ENCODE assay signal across 18 cellular contexts in genomic region chr2:117703868-117704267, GRCh38.
DNase-seq lines count a peak whose midpoint lies in the region; ATAC-seq, FAIRE-seq and TF ChIP-seq lines count a peak whose summit lies in the region.
"Had no signal": no experiment of that assay in that cellular context is flagged by ENCODE, and none has a peak within 500 bp of the region (broad histone marks: within the 10 kb centered on the region; RNA-seq: fewer than 3 reads in every experiment).

No MANE protein-coding gene starts in this region.

- H3K36me3 Mint-ChIP-seq in endodermal cell (ENCODE audit: low read depth), result no peaks in the 10 kb centered on the region
- H3K36me3 Mint-ChIP-seq in neural progenitor cell, result no peaks in the 10 kb centered on the region
- H3K36me3 Mint-ChIP-seq in natural killer cell treated with Interleukin-12 subunit alpha and Interleukin-12 subunit beta and Interleukin-15 and Interleukin-18, amount 100 ng/mL, for 72 hours, result no peaks in the 10 kb centered on the region
- H3K36me3 Mint-ChIP-seq: CD4-positive, CD25-positive, alpha-beta regulatory T cell; CD8-positive, alpha-beta memory T cell had no signal

- POLR2A ChIA-PET in SK-N-SH (lab: Yijun Ruan, JAX), result interaction anchor here (1.4 to 1.7 kb wide), 2 partner anchors 10 kb away, joined by 4 to 7 read pairs; no protein-coding TSS in a partner anchor

- H2AFZ ChIP-seq in SK-N-SH (ENCODE audit: low read depth), result no peak overlapping the region
- H2AFZ ChIP-seq in OCI-LY3 (ENCODE audit: low read depth, low read length), result no peak overlapping the region
- no peak overlapping the region for H2AFZ ChIP-seq in neural progenitor cell (replicated peaks)

- no peak for TF ChIP-seq CTCF in SK-N-SH (IDR thresholded peaks at IDR 0.05)
- 0 out of 2 replicates have a peak, but pooled peaks have one; percentile 3 for TF ChIP-seq CTCF in OCI-LY3 (IDR thresholded peaks at IDR 0.05; ENCODE audit: low read depth, low read length)
- TF ChIP-seq CTCF in endodermal cell (conservative IDR thresholded peaks at IDR 0.05), result peak; percentile 59
- TF ChIP-seq CTCF in neural progenitor cell (IDR thresholded peaks at IDR 0.05), result peak; percentile 30

- FAIRE-seq in GM12891 (lab: Jason Lieb, UNC), result no peak
- FAIRE-seq: G401.6 had no signal

- no peaks in the 10 kb centered on the region for H4K20me1 ChIP-seq in SK-N-SH (ENCODE audit: insufficient read depth)
- H4K20me1 ChIP-seq in OCI-LY3 (ENCODE audit: insufficient read depth, low read length), result no peaks in the 10 kb centered on the region
- no peaks in the 10 kb centered on the region for H4K20me1 ChIP-seq in neural progenitor cell (ENCODE audit: low read depth)

- no peaks in the 10 kb centered on the region for H3K36me3 ChIP-seq in SK-N-SH (replicated peaks in 1 of 2; ENCODE audit: control insufficient read depth in 1 of 2, insufficient read depth in 2 of 2, low read length in 1 of 2)
- H3K36me3 ChIP-seq in OCI-LY3 (replicated peaks; ENCODE audit: low read depth, low read length), result no peaks in the 10 kb centered on the region
- no peaks in the 10 kb centered on the region for H3K36me3 ChIP-seq in endodermal cell (ENCODE audit: control insufficient read depth, insufficient read depth, low read length)
- no peaks in the 10 kb centered on the region for H3K36me3 ChIP-seq in neural progenitor cell

- no peak for ATAC-seq in SK-N-SH treated with all-trans-retinoic acid at 6 μM for 48 hours
- no peak for ATAC-seq in natural killer cell treated with Interleukin-12 subunit alpha and Interleukin-12 subunit beta and Interleukin-15 and Interleukin-18, amount 100 ng/mL, for 72 hours

- H3K4me3 ChIP-seq in SK-N-SH (ENCODE audit: low read depth in 2 of 2, low read length in 1 of 2) (no peak overlapping the region), OCI-LY3 (ENCODE audit: low read length) (no peak overlapping the region), endodermal cell (ENCODE audit: low read length) (no peak overlapping the region), neural progenitor cell (no peak overlapping the region)

- H3K79me2 ChIP-seq in SK-N-SH (ENCODE audit: insufficient read depth) (no peaks in the 10 kb centered on the region), OCI-LY3 (ENCODE audit: low read length) (no peaks in the 10 kb centered on the region), neural progenitor cell (ENCODE audit: low read depth) (no peaks in the 10 kb centered on the region)

- peak overlapping the region in 1 of 2 experiments; percentile 87; a peak in 2 of 4 replicates for H3K27ac ChIP-seq in SK-N-SH (ENCODE audit: low read depth in 2 of 2, low read length in 1 of 2)
- H3K27ac ChIP-seq in OCI-LY3 (ENCODE audit: low read length), result no peak overlapping the region
- H3K27ac ChIP-seq in endodermal cell (ENCODE audit: low read depth, low read length), result no peak overlapping the region
- H3K27ac ChIP-seq in neural progenitor cell, result no peak overlapping the region

- H3K9ac ChIP-seq in SK-N-SH (no peak overlapping the region), OCI-LY3 (ENCODE audit: low read length) (no peak overlapping the region), endodermal cell (ENCODE audit: extremely low read depth, low read length, poor library complexity, severe bottlenecking) (no peak overlapping the region), neural progenitor cell (no peak overlapping the region)

- H3K27ac Mint-ChIP-seq in endodermal cell (no peak overlapping the region), neural progenitor cell (no peak overlapping the region)
- H3K27ac Mint-ChIP-seq in natural killer cell treated with Interleukin-12 subunit alpha and Interleukin-12 subunit beta and Interleukin-15 and Interleukin-18, amount 100 ng/mL, for 72 hours, result no peak overlapping the region
- H3K27ac Mint-ChIP-seq: B cell; CD4-positive, CD25-positive, alpha-beta regulatory T cell; CD8-positive, alpha-beta memory T cell had no signal

- DNase-seq in SK-N-SH, result no peak
- DNase-seq in endodermal cell, result no peak
- peak; percentile 15 for DNase-seq in neural progenitor cell (ENCODE audit: low spot score)
- no peak for DNase-seq in natural killer cell treated with Interleukin-12 subunit alpha and Interleukin-12 subunit beta and Interleukin-15 and Interleukin-18, amount 100 ng/mL, for 72 hours (ENCODE audit: low spot score)
- DNase-seq in GM12891 (ENCODE audit: insufficient read length, low spot score), result no peak
- DNase-seq in GF-D8 (lab: John Stamatoyannopoulos, UW), result no peak
- DNase-seq: C1 segment of cervical spinal cord; CD4-positive, CD25-positive, alpha-beta regulatory T cell; CD8-positive, alpha-beta memory T cell; COR-L47; DMS 273 treated with DMSO at 0.1 percent for 48 hours; DMS53; DND-41; HCEC 1CT had no signal

- no peaks in the 10 kb centered on the region for H3F3A ChIP-seq in SK-N-SH (replicated peaks; ENCODE audit: insufficient read depth)
- no peaks in the 10 kb centered on the region for H3F3A ChIP-seq in neural progenitor cell (ENCODE audit: low read depth)

- H3K27me3 Mint-ChIP-seq in endodermal cell (ENCODE audit: insufficient read depth) (no peaks in the 10 kb centered on the region), neural progenitor cell (ENCODE audit: insufficient read depth, low read depth) (no peaks in the 10 kb centered on the region)
- peaks cover 6% of the 10 kb centered on the region in 2 donors for H3K27me3 Mint-ChIP-seq in natural killer cell treated with Interleukin-12 subunit alpha and Interleukin-12 subunit beta and Interleukin-15 and Interleukin-18, amount 100 ng/mL, for 72 hours
- H3K27me3 Mint-ChIP-seq: CD4-positive, CD25-positive, alpha-beta regulatory T cell had no signal

- TF ChIP-seq RAD21 in SK-N-SH (IDR thresholded peaks at IDR 0.05; ENCODE audit: low read length), result peak; percentile 54

- TF ChIP-seq EP300 in SK-N-SH (IDR thresholded peaks at IDR 0.05; ENCODE audit: borderline replicate concordance in 1 of 2, low read depth in 1 of 2, low read length in 1 of 2), result no peak

- no peaks in the 10 kb centered on the region for H3K9me3 ChIP-seq in SK-N-SH
- H3K9me3 ChIP-seq in OCI-LY3 (ENCODE audit: insufficient read depth, low read length), result no peaks in the 10 kb centered on the region
- no peaks in the 10 kb centered on the region for H3K9me3 ChIP-seq in endodermal cell (ENCODE audit: control insufficient read depth, low read length)
- no peaks in the 10 kb centered on the region for H3K9me3 ChIP-seq in neural progenitor cell (ENCODE audit: low read depth)

- no peak overlapping the region for H3K4me2 ChIP-seq in SK-N-SH
- no peak overlapping the region for H3K4me2 ChIP-seq in OCI-LY3 (ENCODE audit: low read length)
- H3K4me2 ChIP-seq in neural progenitor cell, result no peak overlapping the region

- H3K4me1 Mint-ChIP-seq in endodermal cell (no peaks in the 10 kb centered on the region), neural progenitor cell (no peaks in the 10 kb centered on the region)
- no peaks in the 10 kb centered on the region for H3K4me1 Mint-ChIP-seq in natural killer cell treated with Interleukin-12 subunit alpha and Interleukin-12 subunit beta and Interleukin-15 and Interleukin-18, amount 100 ng/mL, for 72 hours (ENCODE audit: low read depth in 2 of 2)
- H3K4me1 Mint-ChIP-seq: B cell; CD4-positive, CD25-positive, alpha-beta regulatory T cell; CD8-positive, alpha-beta memory T cell had no signal

- TF ChIP-seq POLR2A in GM12891 (IDR thresholded peaks at IDR 0.05; ENCODE audit: low read depth, low read length), result no peak

- H3K4me3 Mint-ChIP-seq in endodermal cell, result no peak overlapping the region
- H3K4me3 Mint-ChIP-seq in neural progenitor cell, result no peak overlapping the region
- no peak overlapping the region for H3K4me3 Mint-ChIP-seq in natural killer cell treated with Interleukin-12 subunit alpha and Interleukin-12 subunit beta and Interleukin-15 and Interleukin-18, amount 100 ng/mL, for 72 hours
- H3K4me3 Mint-ChIP-seq: B cell; CD4-positive, CD25-positive, alpha-beta regulatory T cell; CD8-positive, alpha-beta memory T cell had no signal

- no peaks in the 10 kb centered on the region for H3K9me2 ChIP-seq in SK-N-SH

- WGBS in SK-N-SH (ENCODE audit: low lambda C conversion rate), result 50% methylated on average over 7 of the region's 7 CpGs
- WGBS in endodermal cell (ENCODE audit: insufficient coverage in 1 of 2, insufficient read length in 1 of 2), 2 experiments, result 83 to 89% methylated on average over 1 to 5 of the region's 7 CpGs

- H3K27me3 ChIP-seq in SK-N-SH (ENCODE audit: insufficient read depth) (no peaks in the 10 kb centered on the region), OCI-LY3 (ENCODE audit: low read depth, low read length) (no peaks in the 10 kb centered on the region), endodermal cell (ENCODE audit: control insufficient read depth, insufficient read depth, low read length, poor library complexity, severe bottlenecking) (no peaks in the 10 kb centered on the region), neural progenitor cell (no peaks in the 10 kb centered on the region)

- H3K4me1 ChIP-seq in SK-N-SH (ENCODE audit: control insufficient read depth in 1 of 2, insufficient read depth in 2 of 2, low read depth in 1 of 2, low read length in 1 of 2) (peaks cover 0 to 17% of the 10 kb centered on the region in 2 experiments; a peak in 2 of 4 replicates), OCI-LY3 (ENCODE audit: low read length) (peaks cover 3% of the 10 kb centered on the region), endodermal cell (ENCODE audit: control insufficient read depth, insufficient read depth, low read length) (no peaks in the 10 kb centered on the region), neural progenitor cell (no peaks in the 10 kb centered on the region)

- H3K9me3 Mint-ChIP-seq in endodermal cell (no peaks in the 10 kb centered on the region), neural progenitor cell (no peaks in the 10 kb centered on the region)
- peaks cover 7% of the 10 kb centered on the region for H3K9me3 Mint-ChIP-seq in natural killer cell treated with Interleukin-12 subunit alpha and Interleukin-12 subunit beta and Interleukin-15 and Interleukin-18, amount 100 ng/mL, for 72 hours
- H3K9me3 Mint-ChIP-seq: CD8-positive, alpha-beta memory T cell had no signal

- CTCF ChIA-PET in SK-N-SH (lab: Yijun Ruan, JAX), result interaction anchor here (1.0 to 1.9 kb wide), 5 partner anchors 13 to 68 kb away, joined by 3 to 5 read pairs (median 3); no protein-coding TSS in a partner anchor

TF ChIP-seq in SK-N-SH, 30 proteins besides CTCF, POLR2A, EP300 and RAD21 (continues in another document):
- TF ChIP-seq CHD2 (IDR thresholded peaks at IDR 0.05; ENCODE audit: low read length, partially characterized antibody), result no peak
- TF ChIP-seq NRF1 (IDR thresholded peaks at IDR 0.05; ENCODE audit: low read depth, low read length), result no peak

TF ChIP-seq in GM12891, 5 proteins besides CTCF, POLR2A, EP300 and RAD21:
- TF ChIP-seq TAF1 (IDR thresholded peaks at IDR 0.05; ENCODE audit: low read depth, low read length), result no peak
- no peak for TF ChIP-seq POLR2AphosphoS5 (IDR thresholded peaks at IDR 0.05; ENCODE audit: low read depth, low read length)
- TF ChIP-seq PAX5 (IDR thresholded peaks at IDR 0.05; ENCODE audit: insufficient read depth, low read length, severe bottlenecking), result no peak
- no peak for TF ChIP-seq POU2F2 (IDR thresholded peaks at IDR 0.05; ENCODE audit: low read depth, low read length)
- TF ChIP-seq SPI1 (IDR thresholded peaks at IDR 0.05; ENCODE audit: low read depth, low read length), result no peak
